9 cellular contexts compared by ENCODE assay signal in the genomic region with DNA sequence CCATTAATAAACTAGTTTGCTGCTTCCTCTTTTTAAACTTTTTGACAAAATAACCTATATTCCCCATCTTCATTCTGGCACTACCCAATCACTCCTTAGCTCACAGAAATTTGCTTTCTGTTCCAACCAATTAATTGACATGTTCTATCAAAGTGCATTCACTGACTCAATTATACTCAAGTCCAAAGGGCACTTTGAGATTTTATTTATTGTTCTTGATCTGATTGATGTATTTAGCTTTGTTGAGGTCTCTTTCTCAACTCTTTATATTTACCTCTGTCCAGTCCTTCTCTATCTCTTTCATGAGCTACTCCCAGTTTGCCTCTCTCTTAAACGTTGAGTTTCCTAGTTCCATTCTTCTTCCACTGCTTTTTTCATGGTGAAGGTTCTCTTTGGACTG.
"Had no signal": no experiment of that assay in that cellular context is flagged by ENCODE, and none has a peak within 500 bp of the region (broad histone marks: within the 10 kb centered on the region; RNA-seq: fewer than 3 reads in every experiment).

No MANE protein-coding gene starts in this region.

- H3K27ac ChIP-seq: GM23248, HL-60 had no signal

- FAIRE-seq: K562 had no signal

- H3K9me3 Mint-ChIP-seq: HFFc6 had no signal

- H3K36me3 ChIP-seq: HAP-1 had no signal

- H3K27ac Mint-ChIP-seq: HFFc6 had no signal

- DNase-seq: GM23248, GOT3, H7, HFFc6, IMR-90, KG1 had no signal

- H3K4me1 ChIP-seq: HAP-1 had no signal

- H3K4me3 Mint-ChIP-seq: HFFc6 had no signal

- H3K9me3 ChIP-seq: HAP-1 had no signal

- H3K4me3 ChIP-seq: GM23248, HAP-1, K562 had no signal
